8 cellular contexts compared by ENCODE assay signal in genomic region chr4:186669159-186669720, GRCh38. TPM values are rescaled to one million over a fixed set of nuclear protein-coding genes. Genes with fewer than 3 reads are reported as not detected.
DNase-seq lines count a peak whose midpoint lies in the region; ATAC-seq, FAIRE-seq and TF ChIP-seq lines count a peak whose summit lies in the region.

No MANE protein-coding gene starts in this region.

- H3K36me3 ChIP-seq in BJ (ENCODE audit: control insufficient read depth, insufficient read depth, low read length) = peaks cover 3% of the 10 kb centered on the region; the same call in 1 of the 2 replicates
- peaks cover 0 to 8% (median 0%) of the 10 kb centered on the region in 4 experiments; a peak in 1 of 8 replicates for H3K36me3 ChIP-seq in H1 (ENCODE audit: control insufficient read depth in 2 of 4, insufficient read depth in 4 of 4, low read length in 3 of 4)
- H3K36me3 ChIP-seq in mesenchymal stem cell (ENCODE audit: control insufficient read depth in 1 of 2, insufficient read depth in 2 of 2, low read depth in 1 of 2, low read length in 2 of 2) = peaks cover 13 to 45% of the 10 kb centered on the region in 2 experiments

- intact Hi-C loops in left colon (cut with DNase I, micrococcal nuclease) = loop anchor here in 1 of 2 donors (5.0 kb wide), 1 partner anchor 53 kb away; the partner anchor contains the start of gene FAT1

- H3K4me1 ChIP-seq in H1 (replicated peaks in 1 of 4; ENCODE audit: control insufficient read depth in 3 of 4, insufficient read depth in 4 of 4, low read length in 3 of 4) (peaks cover 2 to 21% (median 8%) of the 10 kb centered on the region in 4 experiments), mesenchymal stem cell (ENCODE audit: control insufficient read depth, insufficient read depth, low read depth, low read length) (peaks cover 6% of the 10 kb centered on the region)

- peak overlapping the region; percentile 99; the same call in 1 of the 2 replicates for H2AK5ac ChIP-seq in H1 (ENCODE audit: low read depth, low read length)
- H2AK5ac ChIP-seq in mesenchymal stem cell (ENCODE audit: low read length, severe bottlenecking) = peak overlapping the region; percentile 7

- H3K56ac ChIP-seq in H1 (replicated peaks; ENCODE audit: insufficient read length, low read depth, low read length) = no peak overlapping the region

- peak; percentile 45 for DNase-seq in BJ (ENCODE audit: low read depth)
- peak; percentile 19 for DNase-seq in NCI-H1048 (lab: John Stamatoyannopoulos, UW)
- peak in 1 of 2 experiments; percentile 64 for DNase-seq in H1 (ENCODE audit: low read depth in 1 of 2, low spot score in 2 of 2)
- peak; percentile 67 for DNase-seq in mesenchymal stem cell
- DNase-seq in left colon = no peak

- H3K9ac ChIP-seq in H1 (replicated peaks in 1 of 4; ENCODE audit: extremely low read depth in 1 of 4, low read depth in 3 of 4, low read length in 3 of 4) = peak overlapping the region in 3 of 4 experiments; percentile 26 to 60 (median 46); a peak in 3 of 7 replicates
- peak overlapping the region; percentile 65 for H3K9ac ChIP-seq in mesenchymal stem cell (ENCODE audit: low read length)

- H3K4me3 ChIP-seq in BJ (ENCODE audit: low read depth, low read length) = no peak overlapping the region
- H3K4me3 ChIP-seq in H1 (ENCODE audit: extremely low read depth in 1 of 4, insufficient read depth in 2 of 4, low read depth in 3 of 4, low read length in 4 of 4) = peak overlapping the region; percentile 23 to 54 (median 34); a peak in 6 of 8 replicates
- no peak overlapping the region for H3K4me3 ChIP-seq in mesenchymal stem cell (ENCODE audit: insufficient read depth in 1 of 2, low read depth in 1 of 2, low read length in 2 of 2)

- H2BK12ac ChIP-seq in H1 (ENCODE audit: low read depth, low read length) (peak overlapping the region; percentile 99), mesenchymal stem cell (ENCODE audit: low read length in 2 of 2) (peak overlapping the region in 1 of 2 experiments; percentile 37)

- peaks cover 5% of the 10 kb centered on the region for H3K23me2 ChIP-seq in H1 (ENCODE audit: low read depth, low read length)

- TF ChIP-seq CTCF in BJ (IDR thresholded peaks at IDR 0.05; ENCODE audit: insufficient read depth, low read depth, low read length) = peak; percentile 38
- peak in 1 of 3 experiments; percentile 19; a peak in 2 of 4 replicates for TF ChIP-seq CTCF in H1 (IDR thresholded peaks at IDR 0.05; ENCODE audit: control extremely low read depth in 1 of 3, insufficient read depth in 1 of 3, low read depth in 1 of 3, low read length in 3 of 3)

- 14% methylated on average over 19 of the region's 21 CpGs; no CpG with 5 or more reads in 1 of the 2 experiments for WGBS in H1 (ENCODE audit: extremely low coverage in 1 of 2, insufficient coverage in 1 of 2, insufficient read length in 1 of 2, insufficient replicate concordance in 2 of 2, low coverage in 1 of 2, low lambda C conversion rate in 2 of 2, missing lambda C conversion rate in 1 of 2), 2 experiments
- 76% methylated on average over 17 of the region's 21 CpGs for WGBS in mesenchymal stem cell

- POLR2A ChIA-PET in BJ (lab: Charles Lee) = interaction anchor here (0.6 kb wide), 2 partner anchors 18 to 809 kb away, joined by 3 to 5 read pairs; no protein-coding TSS in a partner anchor
- POLR2A ChIA-PET in H1 (lab: Charles Lee; ENCODE audit: partially characterized antibody) = interaction anchor here (1.4 kb wide), 1 partner anchor 19 kb away, joined by 3 read pairs; no protein-coding TSS in a partner anchor

- H3K27me3 ChIP-seq in BJ (ENCODE audit: control insufficient read depth, insufficient read depth, low read length) (no peaks in the 10 kb centered on the region), H1 (replicated peaks in 1 of 4; ENCODE audit: control insufficient read depth in 3 of 4, extremely low read depth in 1 of 4, insufficient read depth in 3 of 4, low read length in 3 of 4) (peaks cover 0 to 1% (median 0%) of the 10 kb centered on the region in 4 experiments; a peak in 1 of 7 replicates), mesenchymal stem cell (ENCODE audit: control insufficient read depth in 1 of 2, insufficient read depth in 1 of 2, low read length in 2 of 2) (no peaks in the 10 kb centered on the region)

- H3K9me3 ChIP-seq in H1 (ENCODE audit: insufficient read depth in 2 of 2, low read depth in 1 of 2, low read length in 1 of 2) (no peaks in the 10 kb centered on the region), mesenchymal stem cell (ENCODE audit: control insufficient read depth, low read length) (no peaks in the 10 kb centered on the region)

- H2AFZ ChIP-seq in H1 (ENCODE audit: low read length) (no peak overlapping the region), mesenchymal stem cell (ENCODE audit: low read depth, low read length) (no peak overlapping the region)

- TF ChIP-seq POLR2A in H1 (IDR thresholded peaks at IDR 0.05; ENCODE audit: control extremely low read depth in 1 of 2, low read depth in 2 of 2, low read length in 2 of 2) = no peak

- peak overlapping the region; percentile 67 for H4K5ac ChIP-seq in H1 (ENCODE audit: insufficient read length, low read depth, low read length)

- H3K18ac ChIP-seq in H1 (ENCODE audit: extremely low read depth, low read length) (peak overlapping the region; percentile 100), mesenchymal stem cell (ENCODE audit: low read depth in 1 of 2, low read length in 2 of 2) (peak overlapping the region; percentile 54 to 85)

- H2BK20ac ChIP-seq in H1 (ENCODE audit: low read length) = peak overlapping the region; percentile 98

- peaks cover 3 to 74% of the 10 kb centered on the region in 2 experiments; a peak in 2 of 4 replicates for H3K79me2 ChIP-seq in H1 (ENCODE audit: control insufficient read depth in 1 of 2, insufficient read depth in 2 of 2, low read length in 2 of 2)

- TF ChIP-seq RAD21 in H1 (IDR thresholded peaks at IDR 0.05 in 1 of 2, conservative IDR thresholded peaks at IDR 0.05 in 1 of 2; ENCODE audit: low read depth in 2 of 2, low read length in 2 of 2) = no peak; a peak in 1 of 4 replicates

- CTCF ChIA-PET in BJ (lab: Yijun Ruan, JAX) (interaction anchor here (0.6 to 1.4 kb wide), 5 partner anchors 9 to 51 kb away, joined by 3 to 5 read pairs (median 3); no protein-coding TSS in a partner anchor), H1 (lab: Charles Lee; ENCODE audit: partially characterized antibody) (interaction anchor here (0.6 to 2.5 kb wide), 11 partner anchors 11 to 791 kb away, joined by 3 to 16 read pairs (median 4); partner anchors contain the start of gene FAT1)

- H3K23ac ChIP-seq in H1 (ENCODE audit: insufficient read length) (no peak overlapping the region), mesenchymal stem cell (ENCODE audit: low read length in 2 of 2) (peak overlapping the region in 1 of 2 experiments; percentile 2)

- no peak overlapping the region for H3K14ac ChIP-seq in H1 (ENCODE audit: insufficient read length)
- H3K14ac ChIP-seq in mesenchymal stem cell (ENCODE audit: low read length in 2 of 2) = peak overlapping the region in 1 of 2 experiments; percentile 62

- H2BK120ac ChIP-seq in H1 (replicated peaks; ENCODE audit: low read depth, low read length) = peak overlapping the region; percentile 94
- no peak overlapping the region for H2BK120ac ChIP-seq in mesenchymal stem cell (ENCODE audit: low read depth, low read length)

- H2BK5ac ChIP-seq in H1 (ENCODE audit: low read depth, low read length) (peak overlapping the region; percentile 96; the same call in 1 of the 2 replicates), mesenchymal stem cell (ENCODE audit: low read depth, low read length, poor library complexity, severe bottlenecking) (no peak overlapping the region)

- TF ChIP-seq EP300 in H1 (IDR thresholded peaks at IDR 0.05; ENCODE audit: borderline replicate concordance in 1 of 2, low read depth in 2 of 2, low read length in 2 of 2) = no peak

- H3K4me2 ChIP-seq in H1 (ENCODE audit: insufficient read depth in 1 of 2, low read depth in 2 of 2, low read length in 2 of 2) (peak overlapping the region; percentile 95 to 98), mesenchymal stem cell (ENCODE audit: low read length, poor library complexity, severe bottlenecking) (peak overlapping the region; percentile 36)

- no peak overlapping the region for H3K4ac ChIP-seq in H1 (replicated peaks; ENCODE audit: insufficient read length, low read depth, low read length)
- peak overlapping the region in 1 of 2 experiments; percentile 9 for H3K4ac ChIP-seq in mesenchymal stem cell (ENCODE audit: low read depth in 1 of 2, low read length in 2 of 2)

- no peak for FAIRE-seq in H1 (lab: Jason Lieb, UNC)

- peaks cover 0 to 5% of the 10 kb centered on the region in 2 experiments for H4K20me1 ChIP-seq in H1 (replicated peaks in 1 of 2; ENCODE audit: control insufficient read depth in 1 of 2, insufficient read depth in 2 of 2, low read length in 2 of 2)

- peak overlapping the region; percentile 83 for H4K8ac ChIP-seq in H1 (ENCODE audit: extremely low read depth, insufficient read depth, low read length)
- peak overlapping the region; percentile 62 for H4K8ac ChIP-seq in mesenchymal stem cell (ENCODE audit: low read length)

- ATAC-seq in HG02884 (IDR thresholded peaks at IDR 0.05; ENCODE audit: unreplicated experiment) (no peak), GM21723 (IDR thresholded peaks at IDR 0.05; ENCODE audit: unreplicated experiment) (no peak), left colon (no peak), HG02623 (IDR thresholded peaks at IDR 0.05; ENCODE audit: unreplicated experiment) (no peak)

- H3K27ac ChIP-seq in H1 (ENCODE audit: low read depth, low read length) (no peak overlapping the region), mesenchymal stem cell (ENCODE audit: low read length, poor library complexity, severe bottlenecking) (peak overlapping the region; percentile 75)

- H2BK15ac ChIP-seq in H1 (ENCODE audit: low read length) (peak overlapping the region; percentile 99; the same call in 1 of the 2 replicates), mesenchymal stem cell (ENCODE audit: low read depth, poor library complexity, severe bottlenecking) (no peak overlapping the region)

- peaks cover 9% of the 10 kb centered on the region; the same call in 1 of the 2 replicates for H3K79me1 ChIP-seq in H1 (ENCODE audit: low read depth, low read length)
- H3K79me1 ChIP-seq in mesenchymal stem cell (replicated peaks; ENCODE audit: low read length, poor library complexity, severe bottlenecking) = no peaks in the 10 kb centered on the region

- peak overlapping the region; percentile 95 for H4K91ac ChIP-seq in H1 (replicated peaks; ENCODE audit: insufficient read length, low read length)
- H4K91ac ChIP-seq in mesenchymal stem cell (ENCODE audit: low read length) = peak overlapping the region; percentile 63

RNA-seq across cellular contexts. Expression of gene FAT1, which starts 54.4 kb away (rescaled TPM):
- polyA plus RNA-seq in BJ (2011; rRNA removed) (351 and 489 TPM in 2 replicates), H1 (2011; rRNA removed) (84.0 and 94.4 TPM in 2 replicates)
- 1,204 and 1,354 TPM in 2 replicates for polyA minus RNA-seq in BJ (2011; rRNA and poly(A)+ RNA removed)
- 137 and 144 TPM in 2 replicates for total RNA-seq in H1 (2021; fragmentation: NEBNext Ultra II Directional; extraction: Animal tissue kit (Norgen Biotek cat#: 25700))
- polyA plus RNA-seq in H1 (2011; cell fraction: cytosol; rRNA removed) = 74.4 TPM
- polyA plus RNA-seq in H1 (2011; cell fraction: nucleus; rRNA removed) = 371 TPM
- polyA plus RNA-seq in H1 (2012, experiment 1 of 2) = 73.7 to 125 TPM (median 95.6 TPM) in 4 replicates
- 10.8 TPM for polyA plus RNA-seq in H1 (2012, experiment 2 of 2)
- polyA plus RNA-seq in H1 (2013, experiment 1 of 2) = 93.1 TPM
- 69.3 TPM for polyA plus RNA-seq in H1 (2013, experiment 2 of 2)
- polyA minus RNA-seq in H1 (2011; rRNA and poly(A)+ RNA removed) = 977 and 1,176 TPM in 2 replicates
- 243 TPM for polyA minus RNA-seq in H1 (2011; cell fraction: cytosol; rRNA and poly(A)+ RNA removed)
- polyA minus RNA-seq in H1 (2011; cell fraction: nucleus; rRNA and poly(A)+ RNA removed) = 409 TPM
- 137 TPM for polyA plus RNA-seq in mesenchymal stem cell (2013, experiment 1 of 2)
- 119 TPM for polyA plus RNA-seq in mesenchymal stem cell (2013, experiment 2 of 2)
- total RNA-seq in left colon = 100 to 1,000 TPM; 291 to 299 TPM

Comparison
In these comparisons a context has a peak if more than half of its experiments do, and no peak if none do; other contexts are left out.
1. DNase-seq: peak in BJ (single experiment), NCI-H1048 (single experiment) and mesenchymal stem cell (single experiment); none in left colon (0 of 2).
2. H3K4me3 ChIP-seq: peak in H1 (4 of 4); none in BJ (single experiment) and mesenchymal stem cell (0 of 2).